ENCODE assay signal across 1 cellular context in genomic region chr3:122383915-122384697, GRCh38.
TF ChIP-seq lines count a peak whose summit lies in the region.

A gene with protein sequence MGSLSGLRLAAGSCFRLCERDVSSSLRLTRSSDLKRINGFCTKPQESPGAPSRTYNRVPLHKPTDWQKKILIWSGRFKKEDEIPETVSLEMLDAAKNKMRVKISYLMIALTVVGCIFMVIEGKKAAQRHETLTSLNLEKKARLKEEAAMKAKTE (plus strand): TSS chr3:122384182. CDS start chr3:122384266, 84 bp downstream.

TF ChIP-seq in HepG2, 621 proteins besides CTCF, POLR2A, EP300 and RAD21 (continued from another document and continues in another):
- TF ChIP-seq, protein P1, sequence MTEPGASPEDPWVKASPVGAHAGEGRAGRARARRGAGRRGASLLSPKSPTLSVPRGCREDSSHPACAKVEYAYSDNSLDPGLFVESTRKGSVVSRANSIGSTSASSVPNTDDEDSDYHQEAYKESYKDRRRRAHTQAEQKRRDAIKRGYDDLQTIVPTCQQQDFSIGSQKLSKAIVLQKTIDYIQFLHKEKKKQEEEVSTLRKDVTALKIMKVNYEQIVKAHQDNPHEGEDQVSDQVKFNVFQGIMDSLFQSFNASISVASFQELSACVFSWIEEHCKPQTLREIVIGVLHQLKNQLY (CRISPR knock-in tag; IDR thresholded peaks at IDR 0.05), result peak; percentile 83
- TF ChIP-seq CEBPG (CRISPR knock-in tag; IDR thresholded peaks at IDR 0.05), result peak; percentile 55
- TF ChIP-seq U2AF1 (optimal IDR thresholded peaks at IDR 0.05; ENCODE audit: low read depth, low read length), result peak; percentile 89
- TF ChIP-seq TMF1 (CRISPR knock-in tag; IDR thresholded peaks at IDR 0.05; ENCODE audit: low read depth), result peak; percentile 87
- no peak for TF ChIP-seq MBD4 (IDR thresholded peaks at IDR 0.05; ENCODE audit: borderline replicate concordance, low read length)
- TF ChIP-seq, protein P2, sequence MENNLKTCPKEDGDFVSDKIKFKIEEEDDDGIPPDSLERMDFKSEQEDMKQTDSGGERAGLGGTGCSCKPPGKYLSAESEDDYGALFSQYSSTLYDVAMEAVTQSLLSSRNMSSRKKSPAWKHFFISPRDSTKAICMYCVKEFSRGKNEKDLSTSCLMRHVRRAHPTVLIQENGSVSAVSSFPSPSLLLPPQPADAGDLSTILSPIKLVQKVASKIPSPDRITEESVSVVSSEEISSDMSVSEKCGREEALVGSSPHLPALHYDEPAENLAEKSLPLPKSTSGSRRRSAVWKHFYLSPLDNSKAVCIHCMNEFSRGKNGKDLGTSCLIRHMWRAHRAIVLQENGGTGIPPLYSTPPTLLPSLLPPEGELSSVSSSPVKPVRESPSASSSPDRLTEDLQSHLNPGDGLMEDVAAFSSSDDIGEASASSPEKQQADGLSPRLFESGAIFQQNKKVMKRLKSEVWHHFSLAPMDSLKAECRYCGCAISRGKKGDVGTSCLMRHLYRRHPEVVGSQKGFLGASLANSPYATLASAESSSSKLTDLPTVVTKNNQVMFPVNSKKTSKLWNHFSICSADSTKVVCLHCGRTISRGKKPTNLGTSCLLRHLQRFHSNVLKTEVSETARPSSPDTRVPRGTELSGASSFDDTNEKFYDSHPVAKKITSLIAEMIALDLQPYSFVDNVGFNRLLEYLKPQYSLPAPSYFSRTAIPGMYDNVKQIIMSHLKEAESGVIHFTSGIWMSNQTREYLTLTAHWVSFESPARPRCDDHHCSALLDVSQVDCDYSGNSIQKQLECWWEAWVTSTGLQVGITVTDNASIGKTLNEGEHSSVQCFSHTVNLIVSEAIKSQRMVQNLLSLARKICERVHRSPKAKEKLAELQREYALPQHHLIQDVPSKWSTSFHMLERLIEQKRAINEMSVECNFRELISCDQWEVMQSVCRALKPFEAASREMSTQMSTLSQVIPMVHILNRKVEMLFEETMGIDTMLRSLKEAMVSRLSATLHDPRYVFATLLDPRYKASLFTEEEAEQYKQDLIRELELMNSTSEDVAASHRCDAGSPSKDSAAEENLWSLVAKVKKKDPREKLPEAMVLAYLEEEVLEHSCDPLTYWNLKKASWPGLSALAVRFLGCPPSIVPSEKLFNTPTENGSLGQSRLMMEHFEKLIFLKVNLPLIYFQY (CRISPR knock-in tag; IDR thresholded peaks at IDR 0.05; ENCODE audit: borderline replicate concordance), result no peak; the same call in 1 of the 2 replicates
- no peak for TF ChIP-seq ZNF207 (IDR thresholded peaks at IDR 0.05; ENCODE audit: borderline replicate concordance)
- no peak; the same call in 1 of the 2 replicates for TF ChIP-seq TOPORS (CRISPR knock-in tag; IDR thresholded peaks at IDR 0.05)
- TF ChIP-seq TRIM24 (CRISPR knock-in tag; IDR thresholded peaks at IDR 0.05), result no peak
- TF ChIP-seq ARID4A (CRISPR knock-in tag; IDR thresholded peaks at IDR 0.05; ENCODE audit: borderline replicate concordance), result peak; percentile 94
- TF ChIP-seq ZFP82 (CRISPR knock-in tag; IDR thresholded peaks at IDR 0.05; ENCODE audit: borderline replicate concordance), result no peak
- TF ChIP-seq, protein P3, sequence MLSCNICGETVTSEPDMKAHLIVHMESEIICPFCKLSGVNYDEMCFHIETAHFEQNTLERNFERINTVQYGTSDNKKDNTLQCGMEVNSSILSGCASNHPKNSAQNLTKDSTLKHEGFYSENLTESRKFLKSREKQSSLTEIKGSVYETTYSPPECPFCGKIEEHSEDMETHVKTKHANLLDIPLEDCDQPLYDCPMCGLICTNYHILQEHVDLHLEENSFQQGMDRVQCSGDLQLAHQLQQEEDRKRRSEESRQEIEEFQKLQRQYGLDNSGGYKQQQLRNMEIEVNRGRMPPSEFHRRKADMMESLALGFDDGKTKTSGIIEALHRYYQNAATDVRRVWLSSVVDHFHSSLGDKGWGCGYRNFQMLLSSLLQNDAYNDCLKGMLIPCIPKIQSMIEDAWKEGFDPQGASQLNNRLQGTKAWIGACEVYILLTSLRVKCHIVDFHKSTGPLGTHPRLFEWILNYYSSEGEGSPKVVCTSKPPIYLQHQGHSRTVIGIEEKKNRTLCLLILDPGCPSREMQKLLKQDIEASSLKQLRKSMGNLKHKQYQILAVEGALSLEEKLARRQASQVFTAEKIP (CRISPR knock-in tag; IDR thresholded peaks at IDR 0.05; ENCODE audit: borderline replicate concordance), result no peak
- TF ChIP-seq SMAD1 (CRISPR knock-in tag; IDR thresholded peaks at IDR 0.05; ENCODE audit: borderline replicate concordance, low read depth), result no peak
- peak; percentile 78; the same call in 1 of the 2 replicates for TF ChIP-seq ARNTL (CRISPR knock-in tag; IDR thresholded peaks at IDR 0.05)
- TF ChIP-seq, protein P4, sequence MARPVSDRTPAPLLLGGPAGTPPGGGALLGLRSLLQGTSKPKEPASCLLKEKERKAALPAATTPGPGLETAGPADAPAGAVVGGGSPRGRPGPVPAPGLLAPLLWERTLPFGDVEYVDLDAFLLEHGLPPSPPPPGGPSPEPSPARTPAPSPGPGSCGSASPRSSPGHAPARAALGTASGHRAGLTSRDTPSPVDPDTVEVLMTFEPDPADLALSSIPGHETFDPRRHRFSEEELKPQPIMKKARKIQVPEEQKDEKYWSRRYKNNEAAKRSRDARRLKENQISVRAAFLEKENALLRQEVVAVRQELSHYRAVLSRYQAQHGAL (CRISPR knock-in tag; IDR thresholded peaks at IDR 0.05; ENCODE audit: not compliant biosample characterization), result peak; percentile 96
- no peak for TF ChIP-seq ATAD3A (CRISPR knock-in tag; IDR thresholded peaks at IDR 0.05)
- no peak; the same call in 1 of the 2 replicates for TF ChIP-seq ZNF34 (CRISPR knock-in tag; IDR thresholded peaks at IDR 0.05; ENCODE audit: borderline replicate concordance)
- TF ChIP-seq HMG20B (CRISPR knock-in tag; conservative IDR thresholded peaks at IDR 0.05), result no peak; the same call in 1 of the 2 replicates
- TF ChIP-seq, protein P5, sequence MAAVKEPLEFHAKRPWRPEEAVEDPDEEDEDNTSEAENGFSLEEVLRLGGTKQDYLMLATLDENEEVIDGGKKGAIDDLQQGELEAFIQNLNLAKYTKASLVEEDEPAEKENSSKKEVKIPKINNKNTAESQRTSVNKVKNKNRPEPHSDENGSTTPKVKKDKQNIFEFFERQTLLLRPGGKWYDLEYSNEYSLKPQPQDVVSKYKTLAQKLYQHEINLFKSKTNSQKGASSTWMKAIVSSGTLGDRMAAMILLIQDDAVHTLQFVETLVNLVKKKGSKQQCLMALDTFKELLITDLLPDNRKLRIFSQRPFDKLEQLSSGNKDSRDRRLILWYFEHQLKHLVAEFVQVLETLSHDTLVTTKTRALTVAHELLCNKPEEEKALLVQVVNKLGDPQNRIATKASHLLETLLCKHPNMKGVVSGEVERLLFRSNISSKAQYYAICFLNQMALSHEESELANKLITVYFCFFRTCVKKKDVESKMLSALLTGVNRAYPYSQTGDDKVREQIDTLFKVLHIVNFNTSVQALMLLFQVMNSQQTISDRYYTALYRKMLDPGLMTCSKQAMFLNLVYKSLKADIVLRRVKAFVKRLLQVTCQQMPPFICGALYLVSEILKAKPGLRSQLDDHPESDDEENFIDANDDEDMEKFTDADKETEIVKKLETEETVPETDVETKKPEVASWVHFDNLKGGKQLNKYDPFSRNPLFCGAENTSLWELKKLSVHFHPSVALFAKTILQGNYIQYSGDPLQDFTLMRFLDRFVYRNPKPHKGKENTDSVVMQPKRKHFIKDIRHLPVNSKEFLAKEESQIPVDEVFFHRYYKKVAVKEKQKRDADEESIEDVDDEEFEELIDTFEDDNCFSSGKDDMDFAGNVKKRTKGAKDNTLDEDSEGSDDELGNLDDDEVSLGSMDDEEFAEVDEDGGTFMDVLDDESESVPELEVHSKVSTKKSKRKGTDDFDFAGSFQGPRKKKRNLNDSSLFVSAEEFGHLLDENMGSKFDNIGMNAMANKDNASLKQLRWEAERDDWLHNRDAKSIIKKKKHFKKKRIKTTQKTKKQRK (IDR thresholded peaks at IDR 0.05; ENCODE audit: low read length), result no peak
- TF ChIP-seq, protein P6, sequence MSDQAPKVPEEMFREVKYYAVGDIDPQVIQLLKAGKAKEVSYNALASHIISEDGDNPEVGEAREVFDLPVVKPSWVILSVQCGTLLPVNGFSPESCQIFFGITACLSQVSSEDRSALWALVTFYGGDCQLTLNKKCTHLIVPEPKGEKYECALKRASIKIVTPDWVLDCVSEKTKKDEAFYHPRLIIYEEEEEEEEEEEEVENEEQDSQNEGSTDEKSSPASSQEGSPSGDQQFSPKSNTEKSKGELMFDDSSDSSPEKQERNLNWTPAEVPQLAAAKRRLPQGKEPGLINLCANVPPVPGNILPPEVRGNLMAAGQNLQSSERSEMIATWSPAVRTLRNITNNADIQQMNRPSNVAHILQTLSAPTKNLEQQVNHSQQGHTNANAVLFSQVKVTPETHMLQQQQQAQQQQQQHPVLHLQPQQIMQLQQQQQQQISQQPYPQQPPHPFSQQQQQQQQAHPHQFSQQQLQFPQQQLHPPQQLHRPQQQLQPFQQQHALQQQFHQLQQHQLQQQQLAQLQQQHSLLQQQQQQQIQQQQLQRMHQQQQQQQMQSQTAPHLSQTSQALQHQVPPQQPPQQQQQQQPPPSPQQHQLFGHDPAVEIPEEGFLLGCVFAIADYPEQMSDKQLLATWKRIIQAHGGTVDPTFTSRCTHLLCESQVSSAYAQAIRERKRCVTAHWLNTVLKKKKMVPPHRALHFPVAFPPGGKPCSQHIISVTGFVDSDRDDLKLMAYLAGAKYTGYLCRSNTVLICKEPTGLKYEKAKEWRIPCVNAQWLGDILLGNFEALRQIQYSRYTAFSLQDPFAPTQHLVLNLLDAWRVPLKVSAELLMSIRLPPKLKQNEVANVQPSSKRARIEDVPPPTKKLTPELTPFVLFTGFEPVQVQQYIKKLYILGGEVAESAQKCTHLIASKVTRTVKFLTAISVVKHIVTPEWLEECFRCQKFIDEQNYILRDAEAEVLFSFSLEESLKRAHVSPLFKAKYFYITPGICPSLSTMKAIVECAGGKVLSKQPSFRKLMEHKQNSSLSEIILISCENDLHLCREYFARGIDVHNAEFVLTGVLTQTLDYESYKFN (CRISPR knock-in tag; conservative IDR thresholded peaks at IDR 0.05), result peak; percentile 66; the same call in 1 of the 2 replicates
- no peak; the same call in 1 of the 2 replicates for TF ChIP-seq PAWR (CRISPR knock-in tag; IDR thresholded peaks at IDR 0.05; ENCODE audit: borderline replicate concordance)
- peak; percentile 97 for TF ChIP-seq KDM2A (CRISPR knock-in tag; IDR thresholded peaks at IDR 0.05; ENCODE audit: borderline replicate concordance, low read depth)
- TF ChIP-seq ZNF552 (CRISPR knock-in tag; IDR thresholded peaks at IDR 0.05; ENCODE audit: borderline replicate concordance), result no peak
- TF ChIP-seq ZBTB7B (CRISPR knock-in tag; IDR thresholded peaks at IDR 0.05), result peak; percentile 89
- TF ChIP-seq ZNF354B (CRISPR knock-in tag; IDR thresholded peaks at IDR 0.05), result peak; percentile 52; the same call in 1 of the 2 replicates
- TF ChIP-seq ZNF253 (CRISPR knock-in tag; IDR thresholded peaks at IDR 0.05; ENCODE audit: borderline replicate concordance), result 0 out of 2 replicates have a peak, but pooled peaks have one; percentile 28
- peak; percentile 90 for TF ChIP-seq ZNF431 (CRISPR knock-in tag; IDR thresholded peaks at IDR 0.05; ENCODE audit: borderline replicate concordance, low read depth)
- TF ChIP-seq ZSCAN9 (CRISPR knock-in tag; IDR thresholded peaks at IDR 0.05; ENCODE audit: borderline replicate concordance), result peak; percentile 88
- peak; percentile 56; the same call in 1 of the 2 replicates for TF ChIP-seq ZNF563 (CRISPR knock-in tag; IDR thresholded peaks at IDR 0.05)
- peak; percentile 75; the same call in 1 of the 2 replicates for TF ChIP-seq BRCA1 (CRISPR knock-in tag; IDR thresholded peaks at IDR 0.05)
- no peak for TF ChIP-seq TBL1XR1 (IDR thresholded peaks at IDR 0.05; ENCODE audit: borderline replicate concordance, low read length, partially characterized antibody)
- TF ChIP-seq, protein P7, sequence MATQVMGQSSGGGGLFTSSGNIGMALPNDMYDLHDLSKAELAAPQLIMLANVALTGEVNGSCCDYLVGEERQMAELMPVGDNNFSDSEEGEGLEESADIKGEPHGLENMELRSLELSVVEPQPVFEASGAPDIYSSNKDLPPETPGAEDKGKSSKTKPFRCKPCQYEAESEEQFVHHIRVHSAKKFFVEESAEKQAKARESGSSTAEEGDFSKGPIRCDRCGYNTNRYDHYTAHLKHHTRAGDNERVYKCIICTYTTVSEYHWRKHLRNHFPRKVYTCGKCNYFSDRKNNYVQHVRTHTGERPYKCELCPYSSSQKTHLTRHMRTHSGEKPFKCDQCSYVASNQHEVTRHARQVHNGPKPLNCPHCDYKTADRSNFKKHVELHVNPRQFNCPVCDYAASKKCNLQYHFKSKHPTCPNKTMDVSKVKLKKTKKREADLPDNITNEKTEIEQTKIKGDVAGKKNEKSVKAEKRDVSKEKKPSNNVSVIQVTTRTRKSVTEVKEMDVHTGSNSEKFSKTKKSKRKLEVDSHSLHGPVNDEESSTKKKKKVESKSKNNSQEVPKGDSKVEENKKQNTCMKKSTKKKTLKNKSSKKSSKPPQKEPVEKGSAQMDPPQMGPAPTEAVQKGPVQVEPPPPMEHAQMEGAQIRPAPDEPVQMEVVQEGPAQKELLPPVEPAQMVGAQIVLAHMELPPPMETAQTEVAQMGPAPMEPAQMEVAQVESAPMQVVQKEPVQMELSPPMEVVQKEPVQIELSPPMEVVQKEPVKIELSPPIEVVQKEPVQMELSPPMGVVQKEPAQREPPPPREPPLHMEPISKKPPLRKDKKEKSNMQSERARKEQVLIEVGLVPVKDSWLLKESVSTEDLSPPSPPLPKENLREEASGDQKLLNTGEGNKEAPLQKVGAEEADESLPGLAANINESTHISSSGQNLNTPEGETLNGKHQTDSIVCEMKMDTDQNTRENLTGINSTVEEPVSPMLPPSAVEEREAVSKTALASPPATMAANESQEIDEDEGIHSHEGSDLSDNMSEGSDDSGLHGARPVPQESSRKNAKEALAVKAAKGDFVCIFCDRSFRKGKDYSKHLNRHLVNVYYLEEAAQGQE (IDR thresholded peaks at IDR 0.05; ENCODE audit: borderline replicate concordance in 1 of 2, low read depth in 1 of 2, low read length in 2 of 2), result no peak; a peak in 1 of 4 replicates
- TF ChIP-seq ZNF382 (CRISPR knock-in tag; IDR thresholded peaks at IDR 0.05; ENCODE audit: borderline replicate concordance), result no peak
